13 cellular contexts compared by ENCODE assay signal in the genomic region with DNA sequence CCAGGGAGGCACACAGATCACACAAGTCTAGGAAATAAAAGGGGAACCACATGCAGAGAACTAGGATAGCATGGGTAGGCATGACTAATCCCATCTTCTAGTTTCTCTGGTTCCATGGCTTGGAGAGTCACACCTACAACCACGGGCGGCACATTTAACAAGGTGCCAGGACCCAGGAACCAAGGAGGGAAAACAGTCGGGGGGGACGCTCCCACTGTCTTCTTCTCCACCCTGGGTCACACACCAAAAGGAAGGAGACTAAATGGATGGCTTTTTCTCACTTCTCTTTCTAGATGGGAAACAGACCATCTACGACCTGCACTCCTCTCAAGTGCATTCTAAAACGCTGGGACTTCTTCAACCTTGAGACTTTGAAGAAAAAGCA.
DNase-seq lines count a peak whose midpoint lies in the region; ATAC-seq and TF ChIP-seq lines count a peak whose summit lies in the region.
"Had no signal": no experiment of that assay in that cellular context is flagged by ENCODE, and none has a peak within 500 bp of the region (broad histone marks: within the 10 kb centered on the region; RNA-seq: fewer than 3 reads in every experiment).

No MANE protein-coding gene starts in this region.

- TF ChIP-seq CTCF in foreskin fibroblast (IDR thresholded peaks at IDR 0.05; ENCODE audit: low read depth, low read length), result no peak

- DNase-seq in DMS53 (lab: John Stamatoyannopoulos, UW) (peak; percentile 30), DMS53 treated with DMSO at 0.1 percent for 48 hours (lab: John Stamatoyannopoulos, UW; ENCODE audit: unreplicated experiment) (no peak), foreskin fibroblast (peak; percentile 10 to 38), NCI-H146 treated with DMSO at 0.1 percent for 48 hours (lab: John Stamatoyannopoulos, UW; ENCODE audit: unreplicated experiment) (no peak), NCI-H510A (lab: John Stamatoyannopoulos, UW) (no peak)
- peak; percentile 47 for DNase-seq in stimulated activated CD4-positive, alpha-beta T cell treated with anti-CD3 and anti-CD28 coated beads, Interleukin-15, amount 100 ng/mL, for 24 hours
- no peak for DNase-seq in stimulated activated CD4-positive, alpha-beta T cell treated with anti-CD3 and anti-CD28 coated beads, Interleukin-2, amount 100 ng/mL, for 48 hours
- DNase-seq: 8988T, hippocampal formation, upper lobe of right lung had no signal

- ATAC-seq in GM19324 (IDR thresholded peaks at IDR 0.05; ENCODE audit: low FRiP score, unreplicated experiment), result no peak

- no peak overlapping the region for H3K4me3 ChIP-seq in foreskin fibroblast (ENCODE audit: low read depth in 1 of 2, low read length in 2 of 2)
- H3K4me3 ChIP-seq: pancreas, stomach, upper lobe of right lung had no signal

Comparison
In these comparisons a context has a peak if more than half of its experiments do, and no peak if none do; other contexts are left out.
1. DNase-seq: peak in DMS53 (single experiment), stimulated activated CD4-positive, alpha-beta T cell treated with anti-CD3 and anti-CD28 coated beads, Interleukin-15, amount 100 ng/mL, for 24 hours (single experiment) and foreskin fibroblast (2 of 2); none in DMS53 treated with DMSO at 0.1 percent for 48 hours (single experiment), stimulated activated CD4-positive, alpha-beta T cell treated with anti-CD3 and anti-CD28 coated beads, Interleukin-2, amount 100 ng/mL, for 48 hours (0 of 2), NCI-H146 treated with DMSO at 0.1 percent for 48 hours (single experiment) and NCI-H510A (single experiment).